In the genomic region with DNA sequence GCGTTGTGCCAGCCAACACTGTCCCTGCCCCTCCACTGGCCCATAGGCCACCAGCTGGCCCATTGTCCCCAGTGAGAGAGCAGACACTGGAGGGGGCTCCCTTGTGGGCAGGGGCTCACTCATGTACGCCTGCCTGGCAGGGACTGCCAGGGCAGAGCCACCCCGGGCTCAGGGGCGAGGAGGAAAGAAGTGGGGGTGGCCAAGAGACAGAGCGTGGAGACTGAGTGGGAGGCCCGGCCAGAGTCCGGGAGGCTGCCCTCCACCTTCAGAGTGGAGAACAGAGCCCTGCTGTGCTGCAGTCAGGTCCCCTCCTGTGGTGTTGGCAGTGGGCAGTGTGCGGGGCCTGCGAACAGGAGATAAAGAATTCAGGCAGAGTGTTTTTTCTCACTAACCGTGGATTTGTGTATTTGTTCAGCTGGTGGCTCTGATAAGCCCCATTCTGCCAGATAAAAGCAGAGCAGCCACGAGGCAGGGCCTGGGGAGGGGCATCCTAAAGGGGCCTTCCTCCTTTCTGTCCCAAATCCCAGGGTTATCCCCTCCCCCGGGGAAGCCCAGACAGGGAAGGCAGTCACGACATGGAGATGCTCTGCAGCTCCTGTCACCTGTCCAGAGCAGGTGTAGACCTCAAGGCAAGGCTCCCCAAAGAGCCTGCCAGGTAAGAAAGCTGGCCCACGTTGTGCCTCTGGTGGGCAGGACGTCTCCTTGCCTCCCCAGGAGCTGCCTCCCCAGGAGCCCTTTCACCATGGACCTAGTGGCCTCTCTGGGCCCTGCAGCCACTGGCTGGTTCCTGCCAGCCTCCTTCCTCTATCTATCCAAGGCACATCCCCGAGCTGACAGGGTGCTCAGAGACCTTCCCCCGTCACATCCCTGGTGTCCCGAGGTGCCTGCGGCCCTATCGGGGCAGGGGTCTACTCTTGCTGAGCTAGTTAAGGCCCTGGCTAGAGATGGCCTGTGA, we compare ENCODE assay signal across 1 cellular context.
TF ChIP-seq lines count a peak whose summit lies in the region.

No MANE protein-coding gene starts in this region.

TF ChIP-seq in K562, 482 proteins besides CTCF, POLR2A, EP300 and RAD21 (continues in another document):
- peak; percentile 90 for TF ChIP-seq ZNF589 (CRISPR knock-in tag; IDR thresholded peaks at IDR 0.05; ENCODE audit: low read depth)
- peak; percentile 92 for TF ChIP-seq DMBX1 (CRISPR knock-in tag; IDR thresholded peaks at IDR 0.05; ENCODE audit: borderline replicate concordance)
- TF ChIP-seq, protein P1, sequence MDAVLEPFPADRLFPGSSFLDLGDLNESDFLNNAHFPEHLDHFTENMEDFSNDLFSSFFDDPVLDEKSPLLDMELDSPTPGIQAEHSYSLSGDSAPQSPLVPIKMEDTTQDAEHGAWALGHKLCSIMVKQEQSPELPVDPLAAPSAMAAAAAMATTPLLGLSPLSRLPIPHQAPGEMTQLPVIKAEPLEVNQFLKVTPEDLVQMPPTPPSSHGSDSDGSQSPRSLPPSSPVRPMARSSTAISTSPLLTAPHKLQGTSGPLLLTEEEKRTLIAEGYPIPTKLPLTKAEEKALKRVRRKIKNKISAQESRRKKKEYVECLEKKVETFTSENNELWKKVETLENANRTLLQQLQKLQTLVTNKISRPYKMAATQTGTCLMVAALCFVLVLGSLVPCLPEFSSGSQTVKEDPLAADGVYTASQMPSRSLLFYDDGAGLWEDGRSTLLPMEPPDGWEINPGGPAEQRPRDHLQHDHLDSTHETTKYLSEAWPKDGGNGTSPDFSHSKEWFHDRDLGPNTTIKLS (IDR thresholded peaks at IDR 0.05; ENCODE audit: borderline replicate concordance, low read depth): peak; percentile 88; the same call in 1 of the 2 replicates
- TF ChIP-seq ZNF583 (CRISPR knock-in tag; IDR thresholded peaks at IDR 0.05): peak; percentile 74; the same call in 1 of the 2 replicates
- TF ChIP-seq RFX5 (IDR thresholded peaks at IDR 0.05; ENCODE audit: low read depth, low read length): no peak
- TF ChIP-seq, protein P2, sequence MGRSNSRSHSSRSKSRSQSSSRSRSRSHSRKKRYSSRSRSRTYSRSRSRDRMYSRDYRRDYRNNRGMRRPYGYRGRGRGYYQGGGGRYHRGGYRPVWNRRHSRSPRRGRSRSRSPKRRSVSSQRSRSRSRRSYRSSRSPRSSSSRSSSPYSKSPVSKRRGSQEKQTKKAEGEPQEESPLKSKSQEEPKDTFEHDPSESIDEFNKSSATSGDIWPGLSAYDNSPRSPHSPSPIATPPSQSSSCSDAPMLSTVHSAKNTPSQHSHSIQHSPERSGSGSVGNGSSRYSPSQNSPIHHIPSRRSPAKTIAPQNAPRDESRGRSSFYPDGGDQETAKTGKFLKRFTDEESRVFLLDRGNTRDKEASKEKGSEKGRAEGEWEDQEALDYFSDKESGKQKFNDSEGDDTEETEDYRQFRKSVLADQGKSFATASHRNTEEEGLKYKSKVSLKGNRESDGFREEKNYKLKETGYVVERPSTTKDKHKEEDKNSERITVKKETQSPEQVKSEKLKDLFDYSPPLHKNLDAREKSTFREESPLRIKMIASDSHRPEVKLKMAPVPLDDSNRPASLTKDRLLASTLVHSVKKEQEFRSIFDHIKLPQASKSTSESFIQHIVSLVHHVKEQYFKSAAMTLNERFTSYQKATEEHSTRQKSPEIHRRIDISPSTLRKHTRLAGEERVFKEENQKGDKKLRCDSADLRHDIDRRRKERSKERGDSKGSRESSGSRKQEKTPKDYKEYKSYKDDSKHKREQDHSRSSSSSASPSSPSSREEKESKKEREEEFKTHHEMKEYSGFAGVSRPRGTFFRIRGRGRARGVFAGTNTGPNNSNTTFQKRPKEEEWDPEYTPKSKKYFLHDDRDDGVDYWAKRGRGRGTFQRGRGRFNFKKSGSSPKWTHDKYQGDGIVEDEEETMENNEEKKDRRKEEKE (IDR thresholded peaks at IDR 0.05; ENCODE audit: borderline replicate concordance in 1 of 2, control insufficient read depth in 1 of 2, low read depth in 2 of 2, low read length in 1 of 2): peak in 1 of 2 experiments; percentile 39; a peak in 1 of 4 replicates
- peak; percentile 89; the same call in 1 of the 2 replicates for TF ChIP-seq ZNF766 (CRISPR knock-in tag; conservative IDR thresholded peaks at IDR 0.05)
- no peak for TF ChIP-seq NFIX (CRISPR knock-in tag; IDR thresholded peaks at IDR 0.05; ENCODE audit: low read depth)
- TF ChIP-seq ZNF311 (CRISPR knock-in tag; IDR thresholded peaks at IDR 0.05): peak; percentile 82
- peak; percentile 97 for TF ChIP-seq TARDBP (IDR thresholded peaks at IDR 0.05)
- TF ChIP-seq, protein P3, sequence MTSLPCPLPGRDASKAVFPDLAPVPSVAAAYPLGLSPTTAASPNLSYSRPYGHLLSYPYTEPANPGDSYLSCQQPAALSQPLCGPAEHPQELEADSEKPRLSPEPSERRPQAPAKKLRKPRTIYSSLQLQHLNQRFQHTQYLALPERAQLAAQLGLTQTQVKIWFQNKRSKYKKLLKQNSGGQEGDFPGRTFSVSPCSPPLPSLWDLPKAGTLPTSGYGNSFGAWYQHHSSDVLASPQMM (CRISPR knock-in tag; IDR thresholded peaks at IDR 0.05): no peak
- TF ChIP-seq ZNF41 (CRISPR knock-in tag; conservative IDR thresholded peaks at IDR 0.05): 0 out of 2 replicates have a peak, but pooled peaks have one; percentile 22
- TF ChIP-seq, protein P4, sequence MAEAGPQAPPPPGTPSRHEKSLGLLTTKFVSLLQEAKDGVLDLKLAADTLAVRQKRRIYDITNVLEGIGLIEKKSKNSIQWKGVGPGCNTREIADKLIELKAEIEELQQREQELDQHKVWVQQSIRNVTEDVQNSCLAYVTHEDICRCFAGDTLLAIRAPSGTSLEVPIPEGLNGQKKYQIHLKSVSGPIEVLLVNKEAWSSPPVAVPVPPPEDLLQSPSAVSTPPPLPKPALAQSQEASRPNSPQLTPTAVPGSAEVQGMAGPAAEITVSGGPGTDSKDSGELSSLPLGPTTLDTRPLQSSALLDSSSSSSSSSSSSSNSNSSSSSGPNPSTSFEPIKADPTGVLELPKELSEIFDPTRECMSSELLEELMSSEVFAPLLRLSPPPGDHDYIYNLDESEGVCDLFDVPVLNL (CRISPR knock-in tag; IDR thresholded peaks at IDR 0.05; ENCODE audit: low read depth): no peak
- no peak for TF ChIP-seq ZNF224 (CRISPR knock-in tag; IDR thresholded peaks at IDR 0.05)
- TF ChIP-seq, protein P5, sequence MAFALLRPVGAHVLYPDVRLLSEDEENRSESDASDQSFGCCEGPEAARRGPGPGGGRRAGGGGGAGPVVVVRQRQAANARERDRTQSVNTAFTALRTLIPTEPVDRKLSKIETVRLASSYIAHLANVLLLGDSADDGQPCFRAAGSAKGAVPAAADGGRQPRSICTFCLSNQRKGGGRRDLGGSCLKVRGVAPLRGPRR (CRISPR knock-in tag; IDR thresholded peaks at IDR 0.05): no peak
- TF ChIP-seq, protein P6, sequence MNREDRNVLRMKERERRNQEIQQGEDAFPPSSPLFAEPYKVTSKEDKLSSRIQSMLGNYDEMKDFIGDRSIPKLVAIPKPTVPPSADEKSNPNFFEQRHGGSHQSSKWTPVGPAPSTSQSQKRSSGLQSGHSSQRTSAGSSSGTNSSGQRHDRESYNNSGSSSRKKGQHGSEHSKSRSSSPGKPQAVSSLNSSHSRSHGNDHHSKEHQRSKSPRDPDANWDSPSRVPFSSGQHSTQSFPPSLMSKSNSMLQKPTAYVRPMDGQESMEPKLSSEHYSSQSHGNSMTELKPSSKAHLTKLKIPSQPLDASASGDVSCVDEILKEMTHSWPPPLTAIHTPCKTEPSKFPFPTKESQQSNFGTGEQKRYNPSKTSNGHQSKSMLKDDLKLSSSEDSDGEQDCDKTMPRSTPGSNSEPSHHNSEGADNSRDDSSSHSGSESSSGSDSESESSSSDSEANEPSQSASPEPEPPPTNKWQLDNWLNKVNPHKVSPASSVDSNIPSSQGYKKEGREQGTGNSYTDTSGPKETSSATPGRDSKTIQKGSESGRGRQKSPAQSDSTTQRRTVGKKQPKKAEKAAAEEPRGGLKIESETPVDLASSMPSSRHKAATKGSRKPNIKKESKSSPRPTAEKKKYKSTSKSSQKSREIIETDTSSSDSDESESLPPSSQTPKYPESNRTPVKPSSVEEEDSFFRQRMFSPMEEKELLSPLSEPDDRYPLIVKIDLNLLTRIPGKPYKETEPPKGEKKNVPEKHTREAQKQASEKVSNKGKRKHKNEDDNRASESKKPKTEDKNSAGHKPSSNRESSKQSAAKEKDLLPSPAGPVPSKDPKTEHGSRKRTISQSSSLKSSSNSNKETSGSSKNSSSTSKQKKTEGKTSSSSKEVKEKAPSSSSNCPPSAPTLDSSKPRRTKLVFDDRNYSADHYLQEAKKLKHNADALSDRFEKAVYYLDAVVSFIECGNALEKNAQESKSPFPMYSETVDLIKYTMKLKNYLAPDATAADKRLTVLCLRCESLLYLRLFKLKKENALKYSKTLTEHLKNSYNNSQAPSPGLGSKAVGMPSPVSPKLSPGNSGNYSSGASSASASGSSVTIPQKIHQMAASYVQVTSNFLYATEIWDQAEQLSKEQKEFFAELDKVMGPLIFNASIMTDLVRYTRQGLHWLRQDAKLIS (CRISPR knock-in tag; IDR thresholded peaks at IDR 0.05): no peak
- TF ChIP-seq, protein P7, sequence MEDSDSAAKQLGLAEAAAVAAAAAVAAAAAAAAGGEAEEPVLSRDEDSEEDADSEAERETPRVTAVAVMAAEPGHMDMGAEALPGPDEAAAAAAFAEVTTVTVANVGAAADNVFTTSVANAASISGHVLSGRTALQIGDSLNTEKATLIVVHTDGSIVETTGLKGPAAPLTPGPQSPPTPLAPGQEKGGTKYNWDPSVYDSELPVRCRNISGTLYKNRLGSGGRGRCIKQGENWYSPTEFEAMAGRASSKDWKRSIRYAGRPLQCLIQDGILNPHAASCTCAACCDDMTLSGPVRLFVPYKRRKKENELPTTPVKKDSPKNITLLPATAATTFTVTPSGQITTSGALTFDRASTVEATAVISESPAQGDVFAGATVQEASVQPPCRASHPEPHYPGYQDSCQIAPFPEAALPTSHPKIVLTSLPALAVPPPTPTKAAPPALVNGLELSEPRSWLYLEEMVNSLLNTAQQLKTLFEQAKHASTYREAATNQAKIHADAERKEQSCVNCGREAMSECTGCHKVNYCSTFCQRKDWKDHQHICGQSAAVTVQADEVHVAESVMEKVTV (CRISPR knock-in tag; IDR thresholded peaks at IDR 0.05): no peak
- TF ChIP-seq ZKSCAN8 (CRISPR knock-in tag; IDR thresholded peaks at IDR 0.05): no peak
- TF ChIP-seq, protein P8, sequence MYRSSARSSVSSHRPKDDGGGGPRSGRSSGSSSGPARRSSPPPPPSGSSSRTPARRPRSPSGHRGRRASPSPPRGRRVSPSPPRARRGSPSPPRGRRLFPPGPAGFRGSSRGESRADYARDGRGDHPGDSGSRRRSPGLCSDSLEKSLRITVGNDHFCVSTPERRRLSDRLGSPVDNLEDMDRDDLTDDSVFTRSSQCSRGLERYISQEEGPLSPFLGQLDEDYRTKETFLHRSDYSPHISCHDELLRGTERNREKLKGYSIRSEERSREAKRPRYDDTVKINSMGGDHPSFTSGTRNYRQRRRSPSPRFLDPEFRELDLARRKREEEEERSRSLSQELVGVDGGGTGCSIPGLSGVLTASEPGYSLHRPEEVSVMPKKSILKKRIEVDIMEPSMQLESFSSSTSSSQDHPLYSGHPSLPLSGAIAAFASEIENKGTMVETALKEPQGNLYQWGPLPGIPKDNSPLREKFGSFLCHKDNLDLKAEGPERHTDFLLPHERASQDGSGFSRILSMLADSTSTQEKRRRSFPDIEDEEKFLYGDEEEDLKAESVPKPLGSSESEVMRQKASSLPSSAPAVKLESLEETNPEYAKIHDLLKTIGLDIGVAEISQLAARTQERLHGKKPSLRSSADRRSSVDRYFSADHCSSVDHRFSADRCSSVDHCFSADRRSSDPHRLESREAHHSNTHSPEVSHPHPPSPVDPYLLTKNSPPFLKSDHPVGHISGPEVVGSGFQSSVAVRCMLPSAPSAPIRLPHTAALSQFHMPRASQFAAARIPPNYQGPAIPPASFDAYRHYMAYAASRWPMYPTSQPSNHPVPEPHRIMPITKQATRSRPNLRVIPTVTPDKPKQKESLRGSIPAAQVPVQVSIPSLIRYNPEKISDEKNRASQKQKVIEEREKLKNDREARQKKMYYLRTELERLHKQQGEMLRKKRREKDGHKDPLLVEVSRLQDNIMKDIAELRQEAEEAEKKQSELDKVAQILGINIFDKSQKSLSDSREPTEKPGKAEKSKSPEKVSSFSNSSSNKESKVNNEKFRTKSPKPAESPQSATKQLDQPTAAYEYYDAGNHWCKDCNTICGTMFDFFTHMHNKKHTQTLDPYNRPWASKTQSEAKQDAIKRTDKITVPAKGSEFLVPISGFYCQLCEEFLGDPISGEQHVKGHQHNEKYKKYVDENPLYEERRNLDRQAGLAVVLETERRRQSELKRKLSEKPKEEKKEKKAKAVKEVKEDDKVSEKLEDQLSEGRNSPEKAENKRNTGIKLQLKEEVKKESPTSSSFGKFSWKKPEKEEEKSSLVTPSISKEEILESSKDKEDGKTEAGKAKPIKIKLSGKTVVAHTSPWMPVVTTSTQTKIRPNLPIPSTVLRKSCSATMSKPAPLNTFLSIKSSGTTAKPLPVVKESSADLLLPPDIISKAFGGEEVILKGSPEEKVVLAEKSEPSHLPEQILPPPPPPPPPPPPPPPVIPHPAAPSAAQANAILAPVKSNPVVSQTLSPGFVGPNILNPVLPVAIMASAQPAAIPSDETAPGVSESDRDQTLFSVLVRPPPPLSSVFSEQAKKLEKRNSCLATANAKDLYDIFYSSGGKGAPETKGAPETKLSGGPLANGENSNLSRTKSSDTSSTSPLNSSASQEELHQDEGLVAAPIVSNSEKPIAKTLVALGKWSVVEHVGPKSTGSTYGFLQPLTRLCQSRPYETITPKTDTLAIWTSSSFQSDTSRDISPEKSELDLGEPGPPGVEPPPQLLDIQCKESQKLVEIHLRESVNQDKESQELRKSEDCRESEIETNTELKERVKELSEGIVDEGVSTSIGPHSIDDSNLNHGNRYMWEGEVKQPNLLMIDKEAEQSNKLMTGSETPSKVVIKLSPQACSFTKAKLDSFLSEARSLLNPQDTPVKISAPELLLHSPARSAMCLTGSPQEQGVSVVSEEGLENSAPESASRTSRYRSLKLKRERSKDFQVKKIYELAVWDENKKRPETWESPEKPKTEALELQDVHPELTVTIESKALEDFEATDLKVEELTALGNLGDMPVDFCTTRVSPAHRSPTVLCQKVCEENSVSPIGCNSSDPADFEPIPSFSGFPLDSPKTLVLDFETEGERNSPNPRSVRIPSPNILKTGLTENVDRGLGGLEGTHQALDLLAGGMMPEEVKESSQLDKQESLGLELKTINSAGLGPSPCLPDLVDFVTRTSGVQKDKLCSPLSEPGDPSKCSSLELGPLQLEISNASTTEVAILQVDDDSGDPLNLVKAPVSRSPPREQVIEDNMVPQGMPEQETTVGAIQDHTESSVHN (IDR thresholded peaks at IDR 0.05; ENCODE audit: borderline replicate concordance in 1 of 2, low read depth in 1 of 2): peak in 1 of 2 experiments; percentile 69; a peak in 2 of 4 replicates
- peak; percentile 96 for TF ChIP-seq PML (IDR thresholded peaks at IDR 0.05; ENCODE audit: low read length)
- TF ChIP-seq, protein P9, sequence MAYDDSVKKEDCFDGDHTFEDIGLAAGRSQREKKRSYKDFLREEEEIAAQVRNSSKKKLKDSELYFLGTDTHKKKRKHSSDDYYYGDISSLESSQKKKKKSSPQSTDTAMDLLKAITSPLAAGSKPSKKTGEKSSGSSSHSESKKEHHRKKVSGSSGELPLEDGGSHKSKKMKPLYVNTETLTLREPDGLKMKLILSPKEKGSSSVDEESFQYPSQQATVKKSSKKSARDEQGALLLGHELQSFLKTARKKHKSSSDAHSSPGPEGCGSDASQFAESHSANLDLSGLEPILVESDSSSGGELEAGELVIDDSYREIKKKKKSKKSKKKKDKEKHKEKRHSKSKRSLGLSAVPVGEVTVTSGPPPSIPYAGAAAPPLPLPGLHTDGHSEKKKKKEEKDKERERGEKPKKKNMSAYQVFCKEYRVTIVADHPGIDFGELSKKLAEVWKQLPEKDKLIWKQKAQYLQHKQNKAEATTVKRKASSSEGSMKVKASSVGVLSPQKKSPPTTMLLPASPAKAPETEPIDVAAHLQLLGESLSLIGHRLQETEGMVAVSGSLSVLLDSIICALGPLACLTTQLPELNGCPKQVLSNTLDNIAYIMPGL (CRISPR knock-in tag; IDR thresholded peaks at IDR 0.05): no peak
- peak; percentile 92 for TF ChIP-seq CTBP1 (IDR thresholded peaks at IDR 0.05; ENCODE audit: borderline replicate concordance)
- peak; percentile 48 for TF ChIP-seq ZFX (CRISPR knock-in tag; IDR thresholded peaks at IDR 0.05)
- no peak for TF ChIP-seq ZFP30 (CRISPR knock-in tag; IDR thresholded peaks at IDR 0.05; ENCODE audit: borderline replicate concordance)
